16 cellular contexts compared by ENCODE assay signal in genomic region chr1:47696911-47697441, GRCh38.
DNase-seq lines count a peak whose midpoint lies in the region; ATAC-seq, FAIRE-seq and TF ChIP-seq lines count a peak whose summit lies in the region.
"Had no signal": no experiment of that assay in that cellular context is flagged by ENCODE, and none has a peak within 500 bp of the region (broad histone marks: within the 10 kb centered on the region; RNA-seq: fewer than 3 reads in every experiment).

No MANE protein-coding gene starts in this region.

- peak in 1 of 2 donors; percentile 37 for DNase-seq in cardiac muscle cell (ENCODE audit: low read depth in 1 of 2, low spot score in 1 of 2)
- no peak for DNase-seq in left ventricle myocardium inferior
- no peak for DNase-seq in GM12878 (ENCODE audit: low read depth, low spot score)
- DNase-seq in mesenteric fat pad (ENCODE audit: low spot score): peak; percentile 26
- no peak for DNase-seq in NCI-H2227 treated with DMSO at 0.1 percent for 48 hours (lab: John Stamatoyannopoulos, UW)
- no peak for DNase-seq in DMS 273 treated with DMSO at 0.1 percent for 48 hours (lab: John Stamatoyannopoulos, UW)
- DNase-seq in urothelium cell line (ENCODE audit: low spot score): no peak
- DNase-seq: activated CD4-positive, alpha-beta T cell treated with anti-CD3 and anti-CD28 coated beads, Interleukin-2, amount 10 ng/mL, durations not matched to agents 7 days and 5 days; activated gamma-delta T cell; effector memory CD8-positive, alpha-beta T cell; MM.1S had no signal

- H2AFZ ChIP-seq in GM12878 (ENCODE audit: control insufficient read depth, low read depth, low read length): no peak overlapping the region

- H3K27ac ChIP-seq in cardiac muscle cell (peak overlapping the region; percentile 61), left ventricle myocardium inferior (replicated peaks) (no peak overlapping the region), GM12878 (ENCODE audit: control insufficient read depth, insufficient read depth) (no peak overlapping the region)
- H3K27ac ChIP-seq: skin epidermis, thoracic aorta had no signal

- 19% methylated on average over 3 of the region's 3 CpGs for WGBS in GM12878 (ENCODE audit: insufficient coverage, insufficient replicate concordance, low lambda C conversion rate, missing lambda C conversion rate)

- RAD21 ChIA-PET in GM12878 (lab: Charles Lee; ENCODE audit: unreplicated experiment): no interaction called here

- no peak for TF ChIP-seq RAD21 in GM12878 (IDR thresholded peaks at IDR 0.05; ENCODE audit: insufficient read depth, low read depth, low read length)

- no peaks in the 10 kb centered on the region for H4K20me1 ChIP-seq in GM12878 (ENCODE audit: control insufficient read depth, insufficient read depth)

- H3K4me1 ChIP-seq in cardiac muscle cell (ENCODE audit: low read depth) (peaks cover 12% of the 10 kb centered on the region), left ventricle myocardium inferior (no peaks in the 10 kb centered on the region), GM12878 (ENCODE audit: control insufficient read depth, insufficient read depth, low read length) (no peaks in the 10 kb centered on the region)

- TF ChIP-seq CTCF in cardiac muscle cell (IDR thresholded peaks at IDR 0.05; ENCODE audit: low read depth, low read length) (no peak), left ventricle myocardium inferior (IDR thresholded peaks at IDR 0.05; ENCODE audit: borderline replicate concordance) (no peak), GM12878 (IDR thresholded peaks at IDR 0.05 in 2 of 3, conservative IDR thresholded peaks at IDR 0.05 in 1 of 3; ENCODE audit: control insufficient read depth in 2 of 3, extremely low read depth in 1 of 3, insufficient read depth in 1 of 3, low read depth in 3 of 3, low read length in 3 of 3) (no peak)

- TF ChIP-seq EP300 in GM12878 (IDR thresholded peaks at IDR 0.05; ENCODE audit: borderline replicate concordance in 1 of 2, control insufficient read depth in 1 of 2, low read depth in 2 of 2, low read length in 2 of 2): no peak

- H3K4me2 ChIP-seq in GM12878 (ENCODE audit: control insufficient read depth, insufficient read depth): no peak overlapping the region

- H3K79me2 ChIP-seq in GM12878 (ENCODE audit: control insufficient read depth, insufficient read depth, low read length): no peaks in the 10 kb centered on the region

- BruUV-seq in GM12878 (replicated peaks; lab: Mats Ljungman, UMichigan): no TSS peak

- H3K27me3 ChIP-seq in cardiac muscle cell: no peaks in the 10 kb centered on the region
- H3K27me3 ChIP-seq in left ventricle myocardium inferior (ENCODE audit: low read depth): peaks cover 34% of the 10 kb centered on the region
- peaks cover 0 to 2% of the 10 kb centered on the region in 2 experiments; a peak in 2 of 4 replicates for H3K27me3 ChIP-seq in GM12878 (replicated peaks in 1 of 2; ENCODE audit: control insufficient read depth in 2 of 2, insufficient read depth in 2 of 2, low read length in 1 of 2)

- CTCF ChIA-PET in GM12878 (lab: Yijun Ruan, JAX): interaction anchor here (0.6 to 1.5 kb wide), 2 partner anchors 41 to 504 kb away, joined by 3 to 5 read pairs; no protein-coding TSS in a partner anchor

- H3K9me3 ChIP-seq in cardiac muscle cell (ENCODE audit: low read depth): no peaks in the 10 kb centered on the region
- no peaks in the 10 kb centered on the region for H3K9me3 ChIP-seq in left ventricle myocardium inferior (replicated peaks)
- H3K9me3 ChIP-seq in GM12878 (replicated peaks; ENCODE audit: control insufficient read depth, insufficient read depth, low read length): no peaks in the 10 kb centered on the region
- H3K9me3 ChIP-seq: thoracic aorta had no signal

- ATAC-seq in GM12878 (no peak), GM19328 (IDR thresholded peaks at IDR 0.05; ENCODE audit: unreplicated experiment) (no peak)
- ATAC-seq: effector memory CD8-positive, alpha-beta T cell; natural killer cell treated with Interleukin-12 subunit alpha and Interleukin-12 subunit beta and Interleukin-15 and Interleukin-18, amount 100 ng/mL, for 72 hours had no signal

- H3K4me3 ChIP-seq in cardiac muscle cell: no peak overlapping the region
- H3K4me3 ChIP-seq in left ventricle myocardium inferior: no peak overlapping the region
- H3K4me3 ChIP-seq in GM12878: no peak overlapping the region
- H3K4me3 ChIP-seq: skin epidermis, thoracic aorta had no signal

- FAIRE-seq in GM12878 (lab: Jason Lieb, UNC) (no peak), urothelium cell line (lab: Jason Lieb, UNC) (no peak)
- FAIRE-seq: islet of Langerhans had no signal

- intact Hi-C loops in left ventricle myocardium inferior (cut with micrococcal nuclease) (no loop called here), GM12878 (cut with micrococcal nuclease; ENCODE audit: unreplicated experiment) (no loop called here)

- POLR2A ChIA-PET in GM12878 (lab: Charles Lee): no interaction called here

- no peaks in the 10 kb centered on the region for H3K36me3 ChIP-seq in cardiac muscle cell
- H3K36me3 ChIP-seq in left ventricle myocardium inferior: no peaks in the 10 kb centered on the region
- H3K36me3 ChIP-seq in GM12878 (ENCODE audit: control insufficient read depth in 2 of 2, insufficient read depth in 2 of 2, low read length in 1 of 2): no peaks in the 10 kb centered on the region
- H3K36me3 ChIP-seq: thoracic aorta had no signal

- SMC1A ChIA-PET in GM12878 (lab: Charles Lee; ENCODE audit: uncharacterized antibody, unreplicated experiment): no interaction called here

- in situ Hi-C loops in GM12878 (cut with MboI): no loop called here

- TF ChIP-seq POLR2A in GM12878 (IDR thresholded peaks at IDR 0.05; ENCODE audit: low read depth, low read length): no peak

- H3K9ac ChIP-seq in GM12878 (ENCODE audit: control insufficient read depth, insufficient read depth, low read length): no peak overlapping the region

TF ChIP-seq in GM12878, 131 proteins besides CTCF, POLR2A, EP300 and RAD21:
- TF ChIP-seq BCL3 (IDR thresholded peaks at IDR 0.05; ENCODE audit: borderline replicate concordance, insufficient read depth, low read depth, low read length, poor library complexity, severe bottlenecking) (peak; percentile 69), JUND (IDR thresholded peaks at IDR 0.05; ENCODE audit: low read depth, low read length) (no peak)
